ENCODE assay signal across 8 cellular contexts in genomic region chr4:157220026-157220881, GRCh38. TPM values are rescaled to one million over a fixed set of nuclear protein-coding genes. Genes with fewer than 3 reads are reported as not detected.
A peak's percentile ranks its signal among the peaks of the same experiment; 100 is the strongest.
DNase-seq lines count a peak whose midpoint lies in the region; ATAC-seq and TF ChIP-seq lines count a peak whose summit lies in the region.

Gene GRIA2, plus strand, starts transcription at chr4:157220728. Its CDS starts 315 bp downstream, at chr4:157221043.

- intact Hi-C loops in stomach (cut with DNase I; ENCODE audit: low total_unique reads), result no loop called here

- peaks cover 4% of the 10 kb centered on the region for H3K36me3 Mint-ChIP-seq in T-helper 17 cell (ENCODE audit: low read depth)

- H3K36me3 ChIP-seq in GM23248 (ENCODE audit: low read depth), result no peaks in the 10 kb centered on the region
- H3K36me3 ChIP-seq in kidney epithelial cell (ENCODE audit: control insufficient read depth, insufficient read depth, low read length), result no peaks in the 10 kb centered on the region
- no peaks in the 10 kb centered on the region for H3K36me3 ChIP-seq in stomach

- peaks cover 32% of the 10 kb centered on the region for H3K27me3 Mint-ChIP-seq in T-helper 17 cell

- WGBS in GM23248 (ENCODE audit: low coverage in 1 of 2, low lambda C conversion rate in 2 of 2, missing lambda C conversion rate in 2 of 2), 2 experiments, result 5 to 7% methylated on average over 50 to 62 of the region's 68 CpGs
- 4 to 12% (median 7%) methylated on average over 28 to 68 of the region's 68 CpGs for WGBS in stomach, 5 donors

- H3F3A ChIP-seq in GM23248 (ENCODE audit: insufficient read depth), result no peaks in the 10 kb centered on the region

- CTCF ChIA-PET in AG04449 (lab: Yijun Ruan, JAX), result interaction anchor here (5.1 kb wide), 1 partner anchor 758 kb away, joined by 24 read pairs; no protein-coding TSS in a partner anchor

- no peaks in the 10 kb centered on the region for H3K4me1 ChIP-seq in GM23248 (ENCODE audit: insufficient read depth)
- H3K4me1 ChIP-seq in stomach, result peaks cover 7 to 32% (median 31%) of the 10 kb centered on the region in 4 donors

- H3K4me3 Mint-ChIP-seq in T-helper 17 cell, result no peak within 1 kb of the TSS

- H3K4me1 Mint-ChIP-seq in T-helper 17 cell, result no peaks in the 10 kb centered on the region

- H3K27ac Mint-ChIP-seq in T-helper 17 cell, result no peak within 1 kb of the TSS

- H2AFZ ChIP-seq in GM23248, result no peak within 1 kb of the TSS

- TF ChIP-seq CTCF in AG04449 (IDR thresholded peaks at IDR 0.05; ENCODE audit: insufficient read depth, low read length, missing control alignments), result no peak
- TF ChIP-seq CTCF in kidney epithelial cell (IDR thresholded peaks at IDR 0.05; ENCODE audit: insufficient read depth, low read length, poor library complexity, severe bottlenecking), result no peak
- no peak for TF ChIP-seq CTCF in stomach (IDR thresholded peaks at IDR 0.05)

- H3K9me2 ChIP-seq in GM23248 (ENCODE audit: insufficient read depth), result no peaks in the 10 kb centered on the region

- DNase-seq in AG04449 (ENCODE audit: low read depth, low spot score) (no peak), GM23248 (peak; percentile 70), NCI-H524 treated with DMSO at 0.1 percent for 48 hours (lab: John Stamatoyannopoulos, UW) (peak; percentile 27), cerebellar nuclear complex (lab: John Stamatoyannopoulos, UW) (peak; percentile 37 to 56), kidney epithelial cell (ENCODE audit: low read depth) (no peak), stomach (peak; percentile 62), T-helper 17 cell (no peak)

- no peaks in the 10 kb centered on the region for H3K9me3 ChIP-seq in GM23248 (ENCODE audit: low read depth)
- no peaks in the 10 kb centered on the region for H3K9me3 ChIP-seq in stomach
- H3K9me3 ChIP-seq in T-helper 17 cell (ENCODE audit: control insufficient read depth, low read length, poor library complexity, severe bottlenecking), result no peaks in the 10 kb centered on the region

- ATAC-seq in HG02588 (IDR thresholded peaks at IDR 0.05; ENCODE audit: unreplicated experiment) (no peak), T-helper 17 cell (no peak)

- H4K20me1 ChIP-seq in GM23248 (ENCODE audit: insufficient read depth), result no peaks in the 10 kb centered on the region

- peaks cover 63% of the 10 kb centered on the region for H3K27me3 ChIP-seq in GM23248 (replicated peaks; ENCODE audit: insufficient read depth)
- peaks cover 28% of the 10 kb centered on the region for H3K27me3 ChIP-seq in kidney epithelial cell (ENCODE audit: control insufficient read depth, insufficient read depth, low read length)
- peaks cover 0 to 53% (median 39%) of the 10 kb centered on the region in 3 donors for H3K27me3 ChIP-seq in stomach

- TF ChIP-seq POLR2A in stomach (IDR thresholded peaks at IDR 0.05), result no peak

- POLR2A ChIA-PET in AG04449 (lab: Yijun Ruan, JAX), result no interaction called here

- H3K27ac ChIP-seq in GM23248, result no peak within 1 kb of the TSS
- H3K27ac ChIP-seq in stomach, result peak within 1 kb of the TSS in 1 of 5 donors; percentile 73

- in situ Hi-C loops in GM23248 (cut with MboI), result loop anchor here (25.0 kb wide), 1 partner anchor 942 kb away; the partner anchor contains the start of gene GASK1B

- no peak for TF ChIP-seq EP300 in stomach (IDR thresholded peaks at IDR 0.05)

- H3K4me3 ChIP-seq in AG04449 (ENCODE audit: low read depth, low read length) (peak within 1 kb of the TSS; percentile 29; the same call in 1 of the 2 replicates), GM23248 (peak within 1 kb of the TSS; percentile 66), kidney epithelial cell (ENCODE audit: low read depth, low read length) (peak within 1 kb of the TSS; percentile 57), stomach (peak within 1 kb of the TSS; percentile 41 to 57 (median 50))

- peak within 1 kb of the TSS; percentile 56 for H3K4me2 ChIP-seq in GM23248 (ENCODE audit: unreplicated experiment)

- no peaks in the 10 kb centered on the region for H3K79me2 ChIP-seq in GM23248 (ENCODE audit: insufficient read depth)

- no peak within 1 kb of the TSS for H3K9ac ChIP-seq in GM23248

RNA-seq across cellular contexts. Expression of gene GRIA2, which starts in this region (rescaled TPM):
- total RNA-seq in GM23248 (2014; rRNA removed; shearing (Covaris generic)), result not detected in 2 replicates
- polyA plus RNA-seq in GM23248 (2016; fragmentation: Nextera tagmentation; extraction: Ambion mirVana) (not detected in 2 replicates), stomach (under 1 TPM in 2 of 3 donors, not detected in 1; 0.06 to 0.18 TPM)
- total RNA-seq in kidney epithelial cell (not detected in 2 replicates), stomach (10 to 100 TPM in 1 of 5 donors, 1 to 10 TPM in 1, under 1 TPM in 1, not detected in 2; 0.43 to 15.2 (median 1.8) TPM), T-helper 17 cell (not detected)

Comparison
In these comparisons a context has a peak if more than half of its experiments do, and no peak if none do; other contexts are left out.
1. Peak in DNase-seq, H3K4me3 ChIP-seq and H3K4me2 ChIP-seq in GM23248; RNA of the gene not detected or under 1 TPM.
2. DNase-seq: peak in NCI-H524 treated with DMSO at 0.1 percent for 48 hours (single experiment), cerebellar nuclear complex (2 of 2) and stomach (single experiment); none in AG04449 (single experiment), kidney epithelial cell (single experiment) and T-helper 17 cell (0 of 3).
3. Peak in every context shown above with its lines, with median percentiles within 50 percentile points of each other: H3K4me3 ChIP-seq.